8 cellular contexts compared by ENCODE assay signal in the genomic region with DNA sequence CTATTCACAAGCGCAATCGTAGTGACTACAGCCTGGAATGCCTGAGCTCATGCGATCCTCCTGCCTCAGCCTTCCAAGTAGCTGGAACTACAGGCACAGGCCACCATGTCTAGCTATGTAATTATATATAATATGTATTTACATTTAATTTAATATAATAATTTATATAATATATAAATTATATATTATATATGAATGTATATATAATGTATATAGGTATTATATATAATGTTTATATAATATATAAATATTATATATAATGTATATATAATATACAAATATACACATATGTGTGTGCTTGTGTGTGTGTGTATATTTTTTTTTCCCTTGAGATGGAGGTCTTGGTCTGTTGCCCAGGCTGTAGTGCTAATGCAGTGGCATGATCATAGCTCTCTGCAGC.
"Had no signal": no experiment of that assay in that cellular context is flagged by ENCODE, and none has a peak within 500 bp of the region (broad histone marks: within the 10 kb centered on the region; RNA-seq: fewer than 3 reads in every experiment).

No MANE protein-coding gene starts in this region.

- ATAC-seq: GM23338, HepG2 had no signal

- H2AFZ ChIP-seq: GM23338 had no signal

- H3K4me2 ChIP-seq: GM23338 had no signal

- H3K27ac ChIP-seq: HL-60 had no signal

- H3K4me3 ChIP-seq: GM23338 had no signal

- FAIRE-seq: H1, H54, HepG2 had no signal

- DNase-seq: H9, HCEC 1CT, KBM-7 had no signal
